ENCODE assay signal across 30 cellular contexts in genomic region chr14:44528180-44528579, GRCh38. TPM values are rescaled to one million over a fixed set of nuclear protein-coding genes. Genes with fewer than 3 reads are reported as not detected.
"Had no signal": no experiment of that assay in that cellular context is flagged by ENCODE, and none has a peak within 500 bp of the region (broad histone marks: within the 10 kb centered on the region; RNA-seq: fewer than 3 reads in every experiment).

No MANE protein-coding gene starts in this region.

- DNase-seq: natural killer cell; occipital lobe; ovary; posterior cingulate gyrus; psoas muscle; right cardiac atrium; spleen; stimulated activated CD4-positive, alpha-beta T cell treated with anti-CD3 and anti-CD28 coated beads, Interleukin-12 subunit alpha, Interleukin-12 subunit beta, amount 100 ng/mL, for 4 hours; stimulated activated CD4-positive, alpha-beta T cell treated with anti-CD3 and anti-CD28 coated beads, Interleukin-1b, Interleukin-23, amount 100 ng/mL, for 48 hours; stimulated activated CD4-positive, alpha-beta T cell treated with anti-CD3 and anti-CD28 coated beads, Interleukin-4, amount 100 ng/mL, for 1 hour; stimulated activated CD4-positive, alpha-beta T cell treated with anti-CD3 and anti-CD28 coated beads, Interleukin-4, amount 100 ng/mL, for 4 hours; stimulated activated CD8-positive, alpha-beta memory T cell treated with anti-CD3 and anti-CD28 coated beads, Interleukin-4, amount 100 ng/mL, for 48 hours; stimulated activated naive CD4-positive, alpha-beta T cell; stimulated activated naive CD8-positive, alpha-beta T cell treated with anti-CD3 and anti-CD28 coated beads, Interleukin-15, amount 100 ng/mL, for 72 hours; stimulated activated naive CD8-positive, alpha-beta T cell treated with anti-CD3 and anti-CD28 coated beads, Interleukin-15, Interleukin-2, amounts not matched to agents 100 U/mL and 50 U/mL, for 24 hours; testis; tibial artery; trophoblast cell; upper lobe of left lung had no signal

- H3K9ac ChIP-seq: neural progenitor cell, parathyroid adenoma had no signal

- H3K4me1 ChIP-seq: neural progenitor cell, parathyroid adenoma, psoas muscle, spleen, suprapubic skin, testis, tibial artery, upper lobe of left lung, vagina had no signal

- ATAC-seq: natural killer cell; psoas muscle; right cardiac atrium; stimulated activated memory B cell treated with anti-CD40 and anti-IgM and Interleukin-4, amounts not matched to agents 10 μg/mL and 1 μg/mL and 100 μg/mL, for 72 hours; stimulated activated naive CD8-positive, alpha-beta T cell treated with anti-CD3 and anti-CD28 coated beads, Interleukin-15, amount 100 ng/mL, for 72 hours; stimulated activated naive CD8-positive, alpha-beta T cell treated with anti-CD3 and anti-CD28 coated beads, Interleukin-15, Interleukin-2, amounts not matched to agents 100 U/mL and 50 U/mL, for 24 hours had no signal

- H3K79me2 ChIP-seq: parathyroid adenoma had no signal

- H2AFZ ChIP-seq: neural progenitor cell, parathyroid adenoma had no signal

- H3K27ac ChIP-seq: neural progenitor cell, ovary, parathyroid adenoma, psoas muscle, skin epidermis, spleen, suprapubic skin, testis, tibial artery, upper lobe of left lung, vagina had no signal

- H3K4me2 ChIP-seq: neural progenitor cell had no signal

- H3K4me3 ChIP-seq: neural progenitor cell, ovary, psoas muscle, skin epidermis, smooth muscle cell, spleen, suprapubic skin, testis, tibial artery, upper lobe of left lung, vagina had no signal

- H3K36me3 ChIP-seq: neural progenitor cell, ovary, spleen, suprapubic skin, tibial artery, upper lobe of left lung, vagina had no signal

- H3K9me3 ChIP-seq: ovary, psoas muscle, spleen, suprapubic skin, testis, tibial artery, upper lobe of left lung, vagina had no signal

- H3K27me3 ChIP-seq: neural progenitor cell, ovary, spleen, suprapubic skin, testis, tibial artery, upper lobe of left lung, vagina had no signal

RNA-seq across cellular contexts. Expression of gene FSCB, which starts 21.1 kb away (rescaled TPM):
- total RNA-seq: natural killer cell, occipital lobe, osteoblast, progenitor cell of endocrine pancreas, psoas muscle, right cardiac atrium, smooth muscle cell, suprapubic skin, vagina had no signal
- polyA plus RNA-seq: neural cell, ovary, psoas muscle, right cardiac atrium, smooth muscle cell, spleen, thymus had no signal
